In the genomic region with DNA sequence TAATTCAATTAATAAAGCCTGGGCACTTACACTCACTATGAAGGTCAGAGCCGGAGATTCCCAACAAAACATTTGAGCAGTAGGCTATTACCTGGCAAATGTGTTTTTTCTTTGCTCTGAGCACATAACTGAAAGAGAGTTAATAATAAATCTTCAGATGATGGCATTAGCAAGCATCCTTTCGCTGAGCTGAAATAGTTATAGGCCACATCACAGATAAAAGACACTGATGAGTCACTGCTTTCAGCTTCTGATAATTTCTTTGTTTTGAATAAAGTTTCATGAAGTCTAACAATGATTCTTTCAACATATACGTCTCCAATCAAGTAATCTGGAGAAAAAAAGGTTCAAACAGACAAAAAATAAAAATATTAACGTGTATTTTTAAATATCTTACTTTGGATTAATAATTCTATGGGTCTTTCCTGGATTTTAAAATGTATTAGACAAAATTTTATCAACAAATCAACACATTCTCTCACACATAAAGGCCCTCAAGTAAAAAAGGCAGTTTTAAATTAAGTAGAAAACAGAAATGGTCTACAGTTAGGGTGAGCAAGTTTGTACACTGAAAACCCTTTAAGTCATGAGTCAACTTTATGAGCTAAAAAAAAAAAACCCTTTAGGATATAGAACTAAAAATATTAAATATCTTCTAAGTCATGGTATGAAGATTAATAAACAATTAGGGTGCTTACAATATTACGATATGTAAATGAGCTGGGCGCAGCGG, we compare ENCODE assay signal across 13 cellular contexts. TPM values are rescaled to one million over a fixed set of nuclear protein-coding genes. Genes with fewer than 3 reads are reported as not detected.
DNase-seq lines count a peak whose midpoint lies in the region; ATAC-seq, FAIRE-seq and TF ChIP-seq lines count a peak whose summit lies in the region.
"Had no signal": no experiment of that assay in that cellular context is flagged by ENCODE, and none has a peak within 500 bp of the region (broad histone marks: within the 10 kb centered on the region; RNA-seq: fewer than 3 reads in every experiment).

No MANE protein-coding gene starts in this region.

- CTCF ChIA-PET in mammary epithelial cell (lab: Charles Lee; ENCODE audit: low non-redundant PET) = no interaction called here

- H3K4me1 ChIP-seq in mammary epithelial cell (ENCODE audit: insufficient read depth, low read length) = peaks cover 5% of the 10 kb centered on the region
- H3K4me1 ChIP-seq in left ventricle myocardium inferior = peaks cover 6% of the 10 kb centered on the region
- H3K4me1 ChIP-seq: testis had no signal

- H3K27me3 ChIP-seq in mammary epithelial cell (ENCODE audit: insufficient read depth, low read length) (no peaks in the 10 kb centered on the region), kidney epithelial cell (ENCODE audit: control insufficient read depth, insufficient read depth, low read length) (no peaks in the 10 kb centered on the region), left ventricle myocardium inferior (ENCODE audit: low read depth) (no peaks in the 10 kb centered on the region)
- H3K27me3 ChIP-seq: cardiac muscle cell, testis had no signal

- no peak overlapping the region for H2AFZ ChIP-seq in mammary epithelial cell (ENCODE audit: low read depth, low read length)

- dilution Hi-C loops in mammary epithelial cell (cut with HindIII; ENCODE audit: low sequenced_read_pairs) = no loop called here

- H3K9me3 ChIP-seq in mammary epithelial cell (replicated peaks; ENCODE audit: insufficient read depth, low read length) (no peaks in the 10 kb centered on the region), left ventricle myocardium inferior (replicated peaks) (no peaks in the 10 kb centered on the region)
- H3K9me3 ChIP-seq: testis had no signal

- peak overlapping the region; percentile 35 for H3K27ac ChIP-seq in mammary epithelial cell (ENCODE audit: insufficient read depth, low read depth, low read length)
- no peak overlapping the region for H3K27ac ChIP-seq in left ventricle myocardium inferior (replicated peaks)
- H3K27ac ChIP-seq: cardiac muscle cell, testis had no signal

- 78% methylated on average over 7 of the region's 7 CpGs for WGBS in mammary epithelial cell (ENCODE audit: low coverage, missing lambda C conversion rate)

- H3K4me2 ChIP-seq in mammary epithelial cell (ENCODE audit: insufficient read depth, low read depth, low read length) = no peak overlapping the region

- FAIRE-seq in HTR-8/SVneo (lab: Jason Lieb, UNC) = no peak

- no peak overlapping the region for H3K4me3 ChIP-seq in mammary epithelial cell (replicated peaks in 1 of 3; ENCODE audit: insufficient read depth in 1 of 3, low read depth in 2 of 3, low read length in 3 of 3)
- H3K4me3 ChIP-seq in kidney epithelial cell (ENCODE audit: low read depth, low read length) = no peak overlapping the region
- no peak overlapping the region for H3K4me3 ChIP-seq in left ventricle myocardium inferior
- H3K4me3 ChIP-seq: cardiac muscle cell, testis had no signal

- H3K36me3 ChIP-seq in mammary epithelial cell (ENCODE audit: insufficient read depth, low read length) (peaks cover 17% of the 10 kb centered on the region), kidney epithelial cell (ENCODE audit: control insufficient read depth, insufficient read depth, low read length) (peaks cover under 1% of the 10 kb centered on the region), left ventricle myocardium inferior (peaks cover 85% of the 10 kb centered on the region)

- ATAC-seq in HG02884 (IDR thresholded peaks at IDR 0.05; ENCODE audit: unreplicated experiment) = no peak

- DNase-seq in AG08395 (ENCODE audit: low spot score) = peak; percentile 59
- peak; percentile 50 for DNase-seq in HTR-8/SVneo (ENCODE audit: insufficient read length, low spot score)
- DNase-seq in mammary epithelial cell = peak; percentile 39
- peak; percentile 61 for DNase-seq in kidney epithelial cell (ENCODE audit: low read depth)
- no peak for DNase-seq in left ventricle myocardium inferior
- DNase-seq in cerebellum (ENCODE audit: low spot score) = no peak
- DNase-seq in cortex of kidney (lab: John Stamatoyannopoulos, UW) = no peak
- DNase-seq: C1 segment of cervical spinal cord, KBM-7, NCI-H2029 treated with DMSO at 0.1 percent for 48 hours, testis had no signal

- no peak overlapping the region for H3K9ac ChIP-seq in mammary epithelial cell (ENCODE audit: insufficient read depth, low read length)

- H3K79me2 ChIP-seq in mammary epithelial cell (ENCODE audit: insufficient read depth, low read length) = no peaks in the 10 kb centered on the region

- TF ChIP-seq CTCF in mammary epithelial cell (conservative IDR thresholded peaks at IDR 0.05 in 1 of 2, IDR thresholded peaks at IDR 0.05 in 1 of 2; ENCODE audit: extremely low read depth in 1 of 2, insufficient read depth in 1 of 2, low read depth in 1 of 2, low read length in 2 of 2) (no peak), kidney epithelial cell (IDR thresholded peaks at IDR 0.05; ENCODE audit: insufficient read depth, low read length, poor library complexity, severe bottlenecking) (no peak), left ventricle myocardium inferior (IDR thresholded peaks at IDR 0.05; ENCODE audit: borderline replicate concordance) (no peak)

- in situ Hi-C loops in mammary epithelial cell (cut with MboI; ENCODE audit: low sequenced_read_pairs in 2 of 2) = no loop called here

- no peaks in the 10 kb centered on the region for H4K20me1 ChIP-seq in mammary epithelial cell (ENCODE audit: insufficient read depth, low read length)

- no TSS peak for BruUV-seq in mammary epithelial cell (replicated peaks; lab: Mats Ljungman, UMichigan)

- intact Hi-C loops in mammary epithelial cell (cut with micrococcal nuclease) = no loop called here
- intact Hi-C loops in left ventricle myocardium inferior (cut with micrococcal nuclease) = loop anchor here (5.0 kb wide), 1 partner anchor 83 kb away; no protein-coding TSS in a partner anchor

RNA-seq across cellular contexts. Expression of gene LTN1, which starts 33.1 kb away (rescaled TPM):
- total RNA-seq in mammary epithelial cell (10 to 100 TPM; 27.0 to 34.2 TPM), kidney epithelial cell (21.0 and 21.1 TPM in 2 replicates), left ventricle myocardium inferior (16.6 TPM), cerebellum (46.5 TPM)
- 6.5 TPM for polyA plus RNA-seq in mammary epithelial cell
- polyA minus RNA-seq in mammary epithelial cell = 35.8 TPM

RNA-seq across cellular contexts. Expression of gene RWDD2B, which starts 59.6 kb away (rescaled TPM):
- total RNA-seq in mammary epithelial cell (10 to 100 TPM; 19.7 to 30.2 TPM), kidney epithelial cell (10.7 and 13.6 TPM in 2 replicates), left ventricle myocardium inferior (14.3 TPM), cerebellum (8.0 TPM)
- polyA plus RNA-seq in mammary epithelial cell = 20.4 TPM
- polyA minus RNA-seq in mammary epithelial cell = 12.4 TPM

Comparison
In these comparisons a context has a peak if more than half of its experiments do, and no peak if none do; other contexts are left out.
1. DNase-seq: peak in AG08395 (single experiment), HTR-8/SVneo (single experiment), mammary epithelial cell (single experiment) and kidney epithelial cell (single experiment); none in left ventricle myocardium inferior (single experiment), cerebellum (single experiment) and cortex of kidney (single experiment).